8 cellular contexts compared by ENCODE assay signal in the genomic region with DNA sequence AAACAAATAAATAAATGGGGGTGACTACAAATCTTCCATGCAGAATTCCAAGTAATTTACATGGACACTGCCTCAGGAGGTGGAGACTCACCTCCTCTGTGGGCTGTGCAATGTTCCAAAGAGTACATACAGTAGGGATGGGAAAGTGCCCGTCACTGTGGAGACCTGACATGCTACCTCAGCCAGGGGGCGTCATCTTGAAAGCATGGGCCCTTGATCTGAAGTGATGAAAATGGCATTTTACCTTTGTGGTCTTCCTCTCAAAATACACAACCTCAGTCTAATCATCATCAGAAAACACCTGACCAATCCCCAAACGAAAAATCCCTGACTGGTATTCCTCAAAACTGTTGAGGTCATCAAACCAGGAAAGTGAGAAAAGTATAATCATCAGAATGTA. TPM values are rescaled to one million over a fixed set of nuclear protein-coding genes. Genes with fewer than 3 reads are reported as not detected.
DNase-seq lines count a peak whose midpoint lies in the region; ATAC-seq and TF ChIP-seq lines count a peak whose summit lies in the region.

No MANE protein-coding gene starts in this region.

- H3K4me1 Mint-ChIP-seq in activated T-helper 17 cell treated with anti-CD3 and anti-CD28 coated beads, Interleukin-2, amount 50 U/mL, for 72 hours, result peaks cover 7% of the 10 kb centered on the region

- intact Hi-C loops in right lobe of liver (cut with DNase I), result no loop called here

- no peaks in the 10 kb centered on the region for H3K27me3 ChIP-seq in right lobe of liver

- peak; percentile 14 to 36 (median 30) for TF ChIP-seq CTCF in right lobe of liver (IDR thresholded peaks at IDR 0.05)

- DNase-seq in NCI-H510A treated with DMSO at 0.1 percent for 48 hours (lab: John Stamatoyannopoulos, UW), result peak; percentile 18
- DNase-seq in NCI-H510A (lab: John Stamatoyannopoulos, UW), result no peak
- DNase-seq in KBM-7, result peak; percentile 49
- no peak for DNase-seq in right lobe of liver
- no peak for DNase-seq in HPDE6-E6E7 (ENCODE audit: extremely low spot score)
- no peak for DNase-seq in NCI-H345 treated with DMSO at 0.1 percent for 48 hours (lab: John Stamatoyannopoulos, UW; ENCODE audit: unreplicated experiment)
- DNase-seq in HCEC 1CT, result no peak

- no peaks in the 10 kb centered on the region for H3K4me1 ChIP-seq in right lobe of liver

- H3K4me3 ChIP-seq in right lobe of liver, result no peak overlapping the region

- no peak overlapping the region for H3K4me3 Mint-ChIP-seq in activated T-helper 17 cell treated with anti-CD3 and anti-CD28 coated beads, Interleukin-2, amount 50 U/mL, for 72 hours

- peaks cover 0 to 11% (median 4%) of the 10 kb centered on the region in 4 donors for H3K36me3 ChIP-seq in right lobe of liver

- H3K27ac Mint-ChIP-seq in activated T-helper 17 cell treated with anti-CD3 and anti-CD28 coated beads, Interleukin-2, amount 50 U/mL, for 72 hours, result peak overlapping the region; percentile 0

- peaks cover 6% of the 10 kb centered on the region for H3K36me3 Mint-ChIP-seq in activated T-helper 17 cell treated with anti-CD3 and anti-CD28 coated beads, Interleukin-2, amount 50 U/mL, for 72 hours (ENCODE audit: low read depth)

- 10% methylated on average over 2 of the region's 3 CpGs for WGBS in right lobe of liver (ENCODE audit: insufficient coverage, low coverage, low lambda C conversion rate, missing lambda C conversion rate)

- peak; percentile 65 for ATAC-seq in activated T-helper 17 cell treated with anti-CD3 and anti-CD28 coated beads, Interleukin-2, amount 50 U/mL, for 72 hours (replicated peaks)
- ATAC-seq in right lobe of liver, result peak; percentile 48 to 53 (median 52)

- no peak overlapping the region for H3K27ac ChIP-seq in right lobe of liver

- no peak for TF ChIP-seq POLR2A in right lobe of liver (IDR thresholded peaks at IDR 0.05)

- H3K9me3 ChIP-seq in right lobe of liver, result no peaks in the 10 kb centered on the region

- in situ Hi-C loops in KBM-7 (cut with MboI; ENCODE audit: low pct_unique_long_range_greater_than_20kb, low sequenced_read_pairs), result no loop called here

- no peaks in the 10 kb centered on the region for H3K27me3 Mint-ChIP-seq in activated T-helper 17 cell treated with anti-CD3 and anti-CD28 coated beads, Interleukin-2, amount 50 U/mL, for 72 hours

- no peaks in the 10 kb centered on the region for H3K9me3 Mint-ChIP-seq in activated T-helper 17 cell treated with anti-CD3 and anti-CD28 coated beads, Interleukin-2, amount 50 U/mL, for 72 hours

RNA-seq across cellular contexts. Expression of a gene that starts 48.4 kb away (rescaled TPM):
- 10 to 100 TPM; 41.7 to 78.3 TPM for total RNA-seq in activated T-helper 17 cell treated with anti-CD3 and anti-CD28 coated beads, Interleukin-2, amount 50 U/mL, for 72 hours
- total RNA-seq in right lobe of liver, result 10 to 100 TPM; 14.6 to 22.8 (median 18.0) TPM

Comparison
In these comparisons a context has a peak if more than half of its experiments do, and no peak if none do; other contexts are left out.
1. DNase-seq: peak in NCI-H510A treated with DMSO at 0.1 percent for 48 hours (single experiment) and KBM-7 (single experiment); none in NCI-H510A (single experiment), right lobe of liver (0 of 3), HPDE6-E6E7 (single experiment), NCI-H345 treated with DMSO at 0.1 percent for 48 hours (single experiment) and HCEC 1CT (single experiment).